22 cellular contexts compared by ENCODE assay signal in the genomic region with DNA sequence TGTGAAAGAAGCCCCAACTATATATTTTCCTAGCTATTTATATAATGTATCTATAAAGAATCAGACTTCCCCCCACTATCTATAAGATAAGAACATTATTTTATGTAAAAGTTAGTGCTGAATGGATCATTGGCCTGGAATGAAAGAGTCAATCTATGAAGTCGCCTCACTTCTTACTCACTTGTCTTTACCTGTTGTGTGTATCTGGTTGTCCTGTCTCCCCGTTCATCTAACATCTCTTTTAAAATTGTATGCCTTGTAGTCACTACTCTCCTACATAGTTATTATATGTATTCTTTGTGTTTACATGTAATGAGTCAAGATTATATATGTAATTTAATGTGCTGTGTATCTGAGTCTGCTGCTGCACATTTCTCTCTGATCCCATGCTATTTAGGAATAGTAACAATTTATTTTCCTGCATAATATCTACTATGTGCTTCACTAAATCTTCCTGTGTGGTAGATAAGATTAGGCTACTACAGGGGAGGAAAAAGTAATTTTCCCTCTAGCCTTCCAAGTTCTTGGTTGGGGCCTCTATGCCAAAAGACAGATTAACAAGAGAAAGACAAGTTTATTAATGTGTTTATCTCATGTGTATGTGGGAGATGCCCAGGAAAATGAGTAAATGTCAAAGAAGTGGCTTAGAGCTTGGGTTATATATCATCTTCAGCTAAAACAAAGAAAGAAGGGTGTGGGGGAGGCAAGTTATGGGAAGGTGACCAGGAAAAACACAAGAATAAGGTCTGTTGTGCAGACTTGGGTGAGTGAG.
A peak's percentile ranks its signal among the peaks of the same experiment; 100 is the strongest.
DNase-seq lines count a peak whose midpoint lies in the region; ATAC-seq, FAIRE-seq and TF ChIP-seq lines count a peak whose summit lies in the region.
"Had no signal": no experiment of that assay in that cellular context is flagged by ENCODE, and none has a peak within 500 bp of the region (broad histone marks: within the 10 kb centered on the region; RNA-seq: fewer than 3 reads in every experiment).

No MANE protein-coding gene starts in this region.

- CTCF ChIA-PET in A549 (lab: Yijun Ruan, JAX) (no interaction called here), PC-3 (lab: Charles Lee) (interaction anchor here (0.6 kb wide), 1 partner anchor 28 kb away, joined by 5 read pairs; no protein-coding TSS in a partner anchor)

- TF ChIP-seq POLR2A in A549 (IDR thresholded peaks at IDR 0.05; ENCODE audit: low read length): no peak

- H3K4me3 ChIP-seq in A549 (no peak overlapping the region), PC-3 (ENCODE audit: low read length) (no peak overlapping the region), epithelial cell of esophagus (ENCODE audit: low read length) (no peak overlapping the region)
- H3K4me3 ChIP-seq: BLaER1, GM12878, GM23338 had no signal

- no peak overlapping the region for H3K4me3 Mint-ChIP-seq in naive thymus-derived CD8-positive, alpha-beta T cell
- H3K4me3 Mint-ChIP-seq: B cell; CD4-positive, CD25-positive, alpha-beta regulatory T cell; CD8-positive, alpha-beta T cell; GM23338; H9 had no signal

- H3K27me3 ChIP-seq in PC-3 (ENCODE audit: low read length): no peaks in the 10 kb centered on the region
- no peaks in the 10 kb centered on the region for H3K27me3 ChIP-seq in foreskin keratinocyte

- FAIRE-seq in A549 (lab: Jason Lieb, UNC): peak; percentile 96
- FAIRE-seq: GM12878, GM19239 had no signal

- no peak for ATAC-seq in A549
- peak; percentile 46; the same call in 1 of the 2 replicates for ATAC-seq in PC-3
- peak; percentile 51 for ATAC-seq in foreskin keratinocyte
- no peak for ATAC-seq in naive thymus-derived CD8-positive, alpha-beta T cell
- ATAC-seq: CD8-positive, alpha-beta T cell; GM12878; GM23338; HCT116 had no signal

- H3K9me3 ChIP-seq in A549: no peaks in the 10 kb centered on the region
- no peaks in the 10 kb centered on the region for H3K9me3 ChIP-seq in PC-3 (ENCODE audit: low read length)
- H3K9me3 ChIP-seq: BLaER1, Caco-2 had no signal

- H3K79me2 ChIP-seq in PC-3 (ENCODE audit: low read length): no peaks in the 10 kb centered on the region

- no peak for DNase-seq in A549 (ENCODE audit: low read depth in 1 of 2, low spot score in 1 of 2)
- peak; percentile 25 for DNase-seq in PC-3
- DNase-seq in epithelial cell of esophagus (ENCODE audit: low read depth): peak; percentile 2
- peak; percentile 42 to 62 for DNase-seq in foreskin keratinocyte
- no peak for DNase-seq in SK-N-DZ (ENCODE audit: low spot score)
- no peak for DNase-seq in naive thymus-derived CD8-positive, alpha-beta T cell
- DNase-seq in AG20443 (ENCODE audit: low spot score): no peak
- DNase-seq: 8988T; Caco-2; CD4-positive, CD25-positive, alpha-beta regulatory T cell; CD8-positive, alpha-beta T cell; DMS79; EL; GDM1; H9 had no signal

- no peak for TF ChIP-seq RAD21 in A549 (conservative IDR thresholded peaks at IDR 0.05 in 1 of 2, IDR thresholded peaks at IDR 0.05 in 1 of 2)

- no TSS peak for BruUV-seq in PC-3 (replicated peaks; lab: Mats Ljungman, UMichigan)

- POLR2A ChIA-PET in A549 (lab: Yijun Ruan, JAX) (no interaction called here), PC-3 (lab: Charles Lee; ENCODE audit: unreplicated experiment) (interaction anchor here (0.5 to 0.6 kb wide), 2 partner anchors 40 to 504 kb away, joined by 3 to 21 read pairs; no protein-coding TSS in a partner anchor)
- POLR2A ChIA-PET in naive thymus-derived CD8-positive, alpha-beta T cell (lab: Charles Lee): no interaction called here

- TF ChIP-seq CTCF in A549 (IDR thresholded peaks at IDR 0.05) (no peak), PC-3 (conservative IDR thresholded peaks at IDR 0.05; ENCODE audit: low read depth, low read length) (no peak), epithelial cell of esophagus (IDR thresholded peaks at IDR 0.05; ENCODE audit: insufficient read depth, low read depth, low read length, missing control alignments) (no peak), foreskin keratinocyte (conservative IDR thresholded peaks at IDR 0.05) (no peak)

- no peaks in the 10 kb centered on the region for H3K36me3 ChIP-seq in PC-3 (ENCODE audit: low read depth, low read length)
- H3K36me3 ChIP-seq: BLaER1 had no signal

- H3K27ac Mint-ChIP-seq in naive thymus-derived CD8-positive, alpha-beta T cell: no peak overlapping the region
- H3K27ac Mint-ChIP-seq: B cell; CD4-positive, CD25-positive, alpha-beta regulatory T cell; CD8-positive, alpha-beta T cell; GM23338; H9 had no signal

- no peaks in the 10 kb centered on the region for H3K27me3 Mint-ChIP-seq in naive thymus-derived CD8-positive, alpha-beta T cell
- H3K27me3 Mint-ChIP-seq: B cell; CD4-positive, CD25-positive, alpha-beta regulatory T cell had no signal

- H3K4me1 ChIP-seq in A549 (no peaks in the 10 kb centered on the region), PC-3 (ENCODE audit: insufficient read depth, low read length) (peaks cover 15% of the 10 kb centered on the region; the same call in 1 of the 2 replicates), foreskin keratinocyte (peaks cover 19% of the 10 kb centered on the region)
- H3K4me1 ChIP-seq: BLaER1, Caco-2 had no signal

- H3K27ac ChIP-seq in A549 (no peak overlapping the region), PC-3 (ENCODE audit: low read length) (no peak overlapping the region), foreskin keratinocyte (no peak overlapping the region)
- H3K27ac ChIP-seq: BLaER1, C4-2B had no signal

- peaks cover 0 to 3% (median 0%) of the 10 kb centered on the region in 9 donors for H3K9me3 Mint-ChIP-seq in naive thymus-derived CD8-positive, alpha-beta T cell
- H3K9me3 Mint-ChIP-seq: CD4-positive, CD25-positive, alpha-beta regulatory T cell; CD8-positive, alpha-beta T cell had no signal

- intact Hi-C loops in PC-3 (cut with micrococcal nuclease): no loop called here

- H3K4me2 ChIP-seq in A549 (no peak overlapping the region), PC-3 (ENCODE audit: low read length) (no peak overlapping the region)
- H3K4me2 ChIP-seq: BLaER1, GM23338 had no signal

- no peaks in the 10 kb centered on the region for H3F3A ChIP-seq in PC-3 (ENCODE audit: low read length, unreplicated experiment)

- H3K36me3 Mint-ChIP-seq in naive thymus-derived CD8-positive, alpha-beta T cell: no peaks in the 10 kb centered on the region
- H3K36me3 Mint-ChIP-seq: CD4-positive, CD25-positive, alpha-beta regulatory T cell; CD8-positive, alpha-beta T cell had no signal

- H2AFZ ChIP-seq in PC-3 (ENCODE audit: low read length): no peak overlapping the region
- H2AFZ ChIP-seq: GM23338 had no signal

- no peaks in the 10 kb centered on the region for H4K20me1 ChIP-seq in PC-3 (ENCODE audit: low read length)

- 52% methylated on average over 2 of the region's 2 CpGs for WGBS in A549 (ENCODE audit: missing lambda C conversion rate)

- H3K9ac ChIP-seq in PC-3 (ENCODE audit: low read length): no peak overlapping the region
- H3K9ac ChIP-seq: BLaER1 had no signal

- H3K4me1 Mint-ChIP-seq in naive thymus-derived CD8-positive, alpha-beta T cell: no peaks in the 10 kb centered on the region
- H3K4me1 Mint-ChIP-seq: B cell; CD4-positive, CD25-positive, alpha-beta regulatory T cell; H9 had no signal

- H3K9me2 ChIP-seq in PC-3 (replicated peaks; ENCODE audit: low read length): no peaks in the 10 kb centered on the region

- no peak for TF ChIP-seq EP300 in A549 (IDR thresholded peaks at IDR 0.05)

TF ChIP-seq in A549, 52 proteins besides CTCF, POLR2A, EP300 and RAD21:
- TF ChIP-seq RNF2 (IDR thresholded peaks at IDR 0.05; ENCODE audit: borderline replicate concordance, low read depth) (no peak), CBX2 (IDR thresholded peaks at IDR 0.05; ENCODE audit: borderline replicate concordance, low read depth) (no peak), CEBPB (IDR thresholded peaks at IDR 0.05) (no peak)

Comparison
In these comparisons a context has a peak if more than half of its experiments do, and no peak if none do; other contexts are left out.
1. ATAC-seq: peak in PC-3 (single experiment) and foreskin keratinocyte (single experiment); none in A549 (0 of 2) and naive thymus-derived CD8-positive, alpha-beta T cell (0 of 2).
2. DNase-seq: peak in PC-3 (single experiment), epithelial cell of esophagus (single experiment) and foreskin keratinocyte (2 of 2); none in A549 (0 of 2), SK-N-DZ (single experiment), naive thymus-derived CD8-positive, alpha-beta T cell (0 of 10) and AG20443 (single experiment).